Comparison of ENCODE assay signal across 7 cellular contexts in genomic region chr6:89082439-89082838, GRCh38.
DNase-seq lines count a peak whose midpoint lies in the region; ATAC-seq and TF ChIP-seq lines count a peak whose summit lies in the region.

No MANE protein-coding gene starts in this region.

- H3K9me3 ChIP-seq in mucosa of rectum (ENCODE audit: control insufficient read depth in 2 of 2, low read length in 2 of 2) = no peaks in the 10 kb centered on the region

- no peak for ATAC-seq in GM18519 (IDR thresholded peaks at IDR 0.05; ENCODE audit: low FRiP score, unreplicated experiment)

- peak overlapping the region; percentile 95 for H3K4me3 ChIP-seq in GM06990 (replicated peaks; ENCODE audit: low read depth, low read length)
- peak overlapping the region; percentile 95 to 98 for H3K4me3 ChIP-seq in mucosa of rectum (ENCODE audit: low read length in 2 of 2)

- no peak for DNase-seq in GM06990 (ENCODE audit: extremely low read depth, insufficient read length)
- DNase-seq in MV-4-11 (lab: John Stamatoyannopoulos, UW) = peak; percentile 4
- DNase-seq in NCI-H510A treated with DMSO at 0.1 percent for 48 hours (lab: John Stamatoyannopoulos, UW) = no peak
- no peak for DNase-seq in NCI-H1436 treated with DMSO at 0.1 percent for 48 hours (lab: John Stamatoyannopoulos, UW)

- no peaks in the 10 kb centered on the region for H3K27me3 ChIP-seq in GM06990 (replicated peaks; ENCODE audit: control insufficient read depth, insufficient read depth, low read length)
- no peaks in the 10 kb centered on the region for H3K27me3 ChIP-seq in mucosa of rectum (ENCODE audit: control insufficient read depth in 2 of 2, insufficient read depth in 2 of 2, low read length in 2 of 2)

- peak overlapping the region; percentile 98 for H3K27ac ChIP-seq in cingulate gyrus (ENCODE audit: low read depth, low read length)
- H3K27ac ChIP-seq in mucosa of rectum (ENCODE audit: low read depth in 2 of 2, low read length in 2 of 2) = peak overlapping the region; percentile 100

- no peak for TF ChIP-seq CTCF in GM06990 (IDR thresholded peaks at IDR 0.05; ENCODE audit: insufficient read depth, low read length, poor library complexity, severe bottlenecking)

- peak overlapping the region; percentile 98 to 100 for H3K9ac ChIP-seq in mucosa of rectum (ENCODE audit: low read depth in 1 of 2, low read length in 2 of 2)

- peaks cover 0 to 10% of the 10 kb centered on the region in 2 donors for H3K4me1 ChIP-seq in mucosa of rectum (ENCODE audit: control insufficient read depth in 2 of 2, insufficient read depth in 2 of 2, low read length in 2 of 2)

- H3K36me3 ChIP-seq in GM06990 (ENCODE audit: control insufficient read depth, insufficient read depth, low read length) (peaks cover 6% of the 10 kb centered on the region), mucosa of rectum (ENCODE audit: control insufficient read depth in 2 of 2, insufficient read depth in 2 of 2, low read length in 2 of 2) (peaks cover 17 to 23% of the 10 kb centered on the region in 2 donors)
